In genomic region chr12:120711411-120711810, GRCh38 we compare ENCODE assay signal across 7 cellular contexts. TPM values are rescaled to one million over a fixed set of nuclear protein-coding genes. Genes with fewer than 3 reads are reported as not detected.
A peak's percentile ranks its signal among the peaks of the same experiment; 100 is the strongest.
DNase-seq lines count a peak whose midpoint lies in the region; ATAC-seq and TF ChIP-seq lines count a peak whose summit lies in the region.

No MANE protein-coding gene starts in this region.

- H3K27me3 ChIP-seq in iPS DF 6.9 (ENCODE audit: control insufficient read depth, insufficient read depth, low read length), result no peaks in the 10 kb centered on the region

- intact Hi-C loops in sciatic nerve (cut with DNase I), result no loop called here

- ATAC-seq in WTC11, result peak; percentile 11
- ATAC-seq in stimulated activated memory B cell treated with anti-CD40 and anti-IgM and Interleukin-4, amounts not matched to agents 10 μg/mL and 1 μg/mL and 100 μg/mL, for 72 hours, result no peak
- ATAC-seq in GM18861 (IDR thresholded peaks at IDR 0.05; ENCODE audit: unreplicated experiment), result no peak
- ATAC-seq in sciatic nerve, result no peak
- ATAC-seq in GM21447 (IDR thresholded peaks at IDR 0.05; ENCODE audit: unreplicated experiment), result no peak

- H3K9me3 Mint-ChIP-seq in HFFc6, result no peaks in the 10 kb centered on the region
- no peaks in the 10 kb centered on the region for H3K9me3 Mint-ChIP-seq in WTC11
- H3K9me3 Mint-ChIP-seq in stimulated activated memory B cell treated with anti-CD40 and anti-IgM and Interleukin-4, amounts not matched to agents 10 μg/mL and 1 μg/mL and 100 μg/mL, for 72 hours, result no peaks in the 10 kb centered on the region

- H3K9me3 ChIP-seq in iPS DF 6.9 (ENCODE audit: control insufficient read depth, insufficient read depth, low read length), result no peaks in the 10 kb centered on the region

- CTCF ChIA-PET in WTC11 (lab: Charles Lee), result interaction anchor here (1.1 to 4.2 kb wide), 5 partner anchors 14 to 130 kb away, joined by 3 to 48 read pairs (median 4); partner anchors contain the start of genes ACADS and POP5

- POLR2A ChIA-PET in WTC11 (lab: Charles Lee), result no interaction called here

- peak overlapping the region; percentile 89 for H3K4me3 Mint-ChIP-seq in HFFc6
- peak overlapping the region; percentile 79 for H3K4me3 Mint-ChIP-seq in WTC11
- H3K4me3 Mint-ChIP-seq in stimulated activated memory B cell treated with anti-CD40 and anti-IgM and Interleukin-4, amounts not matched to agents 10 μg/mL and 1 μg/mL and 100 μg/mL, for 72 hours, result peak overlapping the region; percentile 84

- H3K4me1 ChIP-seq in iPS DF 6.9 (ENCODE audit: control insufficient read depth, insufficient read depth, low read length), result peaks cover 3% of the 10 kb centered on the region

- H3K27ac ChIP-seq in iPS DF 6.9 (ENCODE audit: low read length), result no peak overlapping the region

- DNase-seq in HFFc6 (no peak), WTC11 (ENCODE audit: low spot score) (no peak), iPS DF 6.9 (ENCODE audit: low read depth, low spot score) (no peak), sciatic nerve (ENCODE audit: low spot score) (no peak)

- H3K36me3 ChIP-seq in iPS DF 6.9 (ENCODE audit: control insufficient read depth, insufficient read depth, low read length), result peaks cover 14% of the 10 kb centered on the region; the same call in 1 of the 2 replicates

- peaks cover 16% of the 10 kb centered on the region for H3K36me3 Mint-ChIP-seq in HFFc6 (ENCODE audit: low read depth)
- H3K36me3 Mint-ChIP-seq in WTC11, result peaks cover 28% of the 10 kb centered on the region
- H3K36me3 Mint-ChIP-seq in stimulated activated memory B cell treated with anti-CD40 and anti-IgM and Interleukin-4, amounts not matched to agents 10 μg/mL and 1 μg/mL and 100 μg/mL, for 72 hours, result peaks cover 11% of the 10 kb centered on the region

- peak overlapping the region; percentile 74 for H3K27ac Mint-ChIP-seq in HFFc6
- H3K27ac Mint-ChIP-seq in WTC11, result peak overlapping the region; percentile 64; the same call in 1 of the 2 replicates
- peak overlapping the region; percentile 84 for H3K27ac Mint-ChIP-seq in stimulated activated memory B cell treated with anti-CD40 and anti-IgM and Interleukin-4, amounts not matched to agents 10 μg/mL and 1 μg/mL and 100 μg/mL, for 72 hours

- H3K27me3 Mint-ChIP-seq in HFFc6 (ENCODE audit: insufficient read depth), result no peaks in the 10 kb centered on the region
- no peaks in the 10 kb centered on the region for H3K27me3 Mint-ChIP-seq in WTC11 (ENCODE audit: low read depth)
- no peaks in the 10 kb centered on the region for H3K27me3 Mint-ChIP-seq in stimulated activated memory B cell treated with anti-CD40 and anti-IgM and Interleukin-4, amounts not matched to agents 10 μg/mL and 1 μg/mL and 100 μg/mL, for 72 hours

- peak overlapping the region; percentile 96; the same call in 1 of the 2 replicates for H3K4me3 ChIP-seq in iPS DF 6.9 (ENCODE audit: low read length)

- no peak for TF ChIP-seq CTCF in HFFc6 (IDR thresholded peaks at IDR 0.05)
- TF ChIP-seq CTCF in WTC11 (IDR thresholded peaks at IDR 0.05), result no peak

- H3K4me1 Mint-ChIP-seq in HFFc6 (ENCODE audit: low read depth), result peaks cover 37% of the 10 kb centered on the region
- peaks cover 26% of the 10 kb centered on the region for H3K4me1 Mint-ChIP-seq in WTC11
- H3K4me1 Mint-ChIP-seq in stimulated activated memory B cell treated with anti-CD40 and anti-IgM and Interleukin-4, amounts not matched to agents 10 μg/mL and 1 μg/mL and 100 μg/mL, for 72 hours, result peaks cover 26% of the 10 kb centered on the region

- WGBS in iPS DF 6.9 (ENCODE audit: insufficient coverage, insufficient read length), result no CpG with 5 or more reads among the region's 6 CpGs

TF ChIP-seq in WTC11, 78 proteins besides CTCF, POLR2A, EP300 and RAD21:
- TF ChIP-seq TEAD4 (CRISPR knock-in tag; IDR thresholded peaks at IDR 0.05) (no peak), NR3C1 (CRISPR knock-in tag; conservative IDR thresholded peaks at IDR 0.05; ENCODE audit: low read depth) (no peak), ELF4 (CRISPR knock-in tag; IDR thresholded peaks at IDR 0.05; ENCODE audit: low read depth) (no peak), CDX4 (CRISPR knock-in tag; IDR thresholded peaks at IDR 0.05; ENCODE audit: borderline replicate concordance) (no peak), ZNF425 (CRISPR knock-in tag; conservative IDR thresholded peaks at IDR 0.05) (no peak), ZNF512 (CRISPR knock-in tag; IDR thresholded peaks at IDR 0.05; ENCODE audit: borderline replicate concordance) (no peak)

RNA-seq across cellular contexts. Expression of gene UNC119B, which starts 1.2 kb away (rescaled TPM):
- total RNA-seq in HFFc6 (2021; fragmentation: NEBNext Ultra II Directional; extraction: Animal tissue kit (Norgen Biotek cat#: 25700)), result 10 to 100 TPM; 32.9 to 39.5 (median 34.4) TPM
- total RNA-seq in WTC11 (2021) (49.9 to 53.3 TPM (median 50.3 TPM) in 3 replicates), sciatic nerve (22.9 TPM)

RNA-seq across cellular contexts. Expression of gene ACADS, which starts 14.2 kb away (rescaled TPM):
- 1 to 10 TPM in 5 of 6 experiments, under 1 TPM in 1; 0.99 to 2.4 (median 2.0) TPM for total RNA-seq in HFFc6 (2021; fragmentation: NEBNext Ultra II Directional; extraction: Animal tissue kit (Norgen Biotek cat#: 25700))
- total RNA-seq in WTC11 (2021) (11.0 to 12.6 TPM (median 11.6 TPM) in 3 replicates), sciatic nerve (14.2 TPM)

RNA-seq across cellular contexts. Expression of gene MLEC, which starts 24.5 kb away (rescaled TPM):
- 100 to 1,000 TPM; 195 to 241 (median 209) TPM for total RNA-seq in HFFc6 (2021; fragmentation: NEBNext Ultra II Directional; extraction: Animal tissue kit (Norgen Biotek cat#: 25700))
- total RNA-seq in WTC11 (2021), result 221 to 278 TPM (median 253 TPM) in 3 replicates
- 86.9 TPM for total RNA-seq in sciatic nerve
